In genomic region chr2:138502253-138503086, GRCh38 we compare ENCODE assay signal across 8 cellular contexts. TPM values are rescaled to one million over a fixed set of nuclear protein-coding genes. Genes with fewer than 3 reads are reported as not detected.
DNase-seq lines count a peak whose midpoint lies in the region; ATAC-seq and TF ChIP-seq lines count a peak whose summit lies in the region.

No MANE protein-coding gene starts in this region.

- TF ChIP-seq POLR2A in gastroesophageal sphincter (IDR thresholded peaks at IDR 0.05) (no peak), ovary (IDR thresholded peaks at IDR 0.05) (no peak)

- WGBS in gastroesophageal sphincter (ENCODE audit: low coverage in 1 of 2), 2 donors, result 0 to 1% methylated on average over 20 to 26 of the region's 26 CpGs
- 1 to 2% (median 2%) methylated on average over 26 of the region's 26 CpGs for WGBS in ovary, 3 donors

- H3K36me3 Mint-ChIP-seq in activated CD8-positive, alpha-beta T cell treated with anti-CD3 and anti-CD28 coated beads for 36 hours (ENCODE audit: low read depth), result peaks cover 9% of the 10 kb centered on the region

- intact Hi-C loops in activated CD8-positive, alpha-beta T cell treated with anti-CD3 and anti-CD28 coated beads for 36 hours (cut with micrococcal nuclease), result no loop called here
- intact Hi-C loops in ovary (cut with DNase I), result no loop called here

- H3K36me3 ChIP-seq in gastroesophageal sphincter (no peaks in the 10 kb centered on the region), ovary (no peaks in the 10 kb centered on the region)

- POLR2A ChIA-PET in AG04449 (lab: Yijun Ruan, JAX), result no interaction called here
- POLR2A ChIA-PET in activated CD8-positive, alpha-beta T cell treated with anti-CD3 and anti-CD28 coated beads for 36 hours (lab: Charles Lee), result interaction anchor here (0.5 to 1.2 kb wide), 3 partner anchors 10 to 44 kb away, joined by 3 to 5 read pairs (median 4); no protein-coding TSS in a partner anchor

- H3K9me3 Mint-ChIP-seq in activated CD8-positive, alpha-beta T cell treated with anti-CD3 and anti-CD28 coated beads for 36 hours, result no peaks in the 10 kb centered on the region

- H3K27me3 ChIP-seq in gastroesophageal sphincter, result no peaks in the 10 kb centered on the region
- no peaks in the 10 kb centered on the region for H3K27me3 ChIP-seq in ovary

- H3K27me3 Mint-ChIP-seq in activated CD8-positive, alpha-beta T cell treated with anti-CD3 and anti-CD28 coated beads for 36 hours, result no peaks in the 10 kb centered on the region

- H3K27ac ChIP-seq in gastroesophageal sphincter, result peak overlapping the region; percentile 80 to 97 (median 92)
- H3K27ac ChIP-seq in ovary, result peak overlapping the region; percentile 92 to 97

- H3K4me1 Mint-ChIP-seq in activated CD8-positive, alpha-beta T cell treated with anti-CD3 and anti-CD28 coated beads for 36 hours (ENCODE audit: low read depth), result peaks cover 38% of the 10 kb centered on the region

- H3K9me3 ChIP-seq in gastroesophageal sphincter, result no peaks in the 10 kb centered on the region
- no peaks in the 10 kb centered on the region for H3K9me3 ChIP-seq in ovary

- no peak for DNase-seq in AG04449 (ENCODE audit: low read depth, low spot score)
- DNase-seq in Jurkat, Clone E6-1 (ENCODE audit: low read depth, low spot score), result no peak
- DNase-seq in activated CD8-positive, alpha-beta T cell treated with anti-CD3 and anti-CD28 coated beads for 36 hours, result no peak
- peak in 1 of 5 donors; percentile 25 for DNase-seq in ovary
- no peak for DNase-seq in NCI-H2081 treated with DMSO at 0.1 percent for 48 hours (lab: John Stamatoyannopoulos, UW)
- DNase-seq in SKM-1 (lab: John Stamatoyannopoulos, UW; ENCODE audit: unreplicated experiment), result no peak

- CTCF ChIA-PET in AG04449 (lab: Yijun Ruan, JAX), result no interaction called here
- CTCF ChIA-PET in activated CD8-positive, alpha-beta T cell treated with anti-CD3 and anti-CD28 coated beads for 36 hours (lab: Charles Lee), result no interaction called here

- ATAC-seq in GM18517 (IDR thresholded peaks at IDR 0.05; ENCODE audit: unreplicated experiment) (peak; percentile 14), gastroesophageal sphincter (no peak)
- ATAC-seq in activated CD8-positive, alpha-beta T cell treated with anti-CD3 and anti-CD28 coated beads for 36 hours, result no peak

- TF ChIP-seq EP300 in gastroesophageal sphincter (IDR thresholded peaks at IDR 0.05), result no peak
- no peak for TF ChIP-seq EP300 in ovary (IDR thresholded peaks at IDR 0.05)

- no peak for TF ChIP-seq CTCF in AG04449 (IDR thresholded peaks at IDR 0.05; ENCODE audit: insufficient read depth, low read length, missing control alignments)
- TF ChIP-seq CTCF in activated CD8-positive, alpha-beta T cell treated with anti-CD3 and anti-CD28 coated beads for 36 hours (IDR thresholded peaks at IDR 0.05), result no peak
- TF ChIP-seq CTCF in gastroesophageal sphincter (IDR thresholded peaks at IDR 0.05), result no peak
- TF ChIP-seq CTCF in ovary (IDR thresholded peaks at IDR 0.05), result no peak

- H3K4me3 ChIP-seq in AG04449 (ENCODE audit: low read depth, low read length) (peak overlapping the region; percentile 85), gastroesophageal sphincter (peak overlapping the region; percentile 93 to 96), ovary (peak overlapping the region; percentile 96)
- peak overlapping the region; percentile 56 for H3K4me3 ChIP-seq in Jurkat, Clone E6-1 (ENCODE audit: low read length)

- H3K27ac Mint-ChIP-seq in activated CD8-positive, alpha-beta T cell treated with anti-CD3 and anti-CD28 coated beads for 36 hours, result peak overlapping the region; percentile 97

- H3K4me1 ChIP-seq in gastroesophageal sphincter (peaks cover 7 to 66% (median 12%) of the 10 kb centered on the region in 3 donors), ovary (ENCODE audit: insufficient read depth) (peaks cover 5% of the 10 kb centered on the region)

- H3K4me3 Mint-ChIP-seq in activated CD8-positive, alpha-beta T cell treated with anti-CD3 and anti-CD28 coated beads for 36 hours, result peak overlapping the region; percentile 98

RNA-seq across cellular contexts. Expression of gene SPOPL, which starts 0.9 kb away (rescaled TPM):
- polyA plus RNA-seq in Jurkat, Clone E6-1 (2012; ENCODE audit: insufficient read depth, insufficient read length), result 4.3 TPM
- total RNA-seq in activated CD8-positive, alpha-beta T cell treated with anti-CD3 and anti-CD28 coated beads for 36 hours, result 1 to 10 TPM; 8.9 to 9.6 TPM
- total RNA-seq in gastroesophageal sphincter (10 to 100 TPM; 32.7 to 51.8 (median 39.4) TPM), ovary (10 to 100 TPM; 18.6 to 30.9 (median 23.9) TPM)
- 10 to 100 TPM; 10.9 to 11.1 TPM for polyA plus RNA-seq in ovary
